25 cellular contexts compared by ENCODE assay signal in genomic region chr2:195057001-195057400, GRCh38.
DNase-seq lines count a peak whose midpoint lies in the region; ATAC-seq and TF ChIP-seq lines count a peak whose summit lies in the region.
"Had no signal": no experiment of that assay in that cellular context is flagged by ENCODE, and none has a peak within 500 bp of the region (broad histone marks: within the 10 kb centered on the region; RNA-seq: fewer than 3 reads in every experiment).

No MANE protein-coding gene starts in this region.

- DNase-seq in SJCRH30 = peak; percentile 17 to 64
- DNase-seq in WTC11 (ENCODE audit: low spot score) = no peak
- DNase-seq in fibroblast of mammary gland (ENCODE audit: low read depth) = peak; percentile 27
- DNase-seq in skeletal muscle cell (ENCODE audit: low read depth) = peak; percentile 22
- no peak for DNase-seq in left lung
- no peak for DNase-seq in sciatic nerve (ENCODE audit: low spot score)
- DNase-seq in natural killer cell = no peak
- DNase-seq: 8988T; ACHN; AML-193; BE2C; CD4-positive, alpha-beta T cell; CD8-positive, alpha-beta memory T cell; DMS 273 treated with DMSO at 0.1 percent for 48 hours; DMS79; EL; GDM1; HFFc6 had no signal

- H3K27me3 Mint-ChIP-seq in WTC11 (ENCODE audit: low read depth) (no peaks in the 10 kb centered on the region), natural killer cell (ENCODE audit: low read depth in 2 of 2) (no peaks in the 10 kb centered on the region)
- H3K27me3 Mint-ChIP-seq: CD4-positive, alpha-beta T cell; CD8-positive, alpha-beta memory T cell had no signal

- H3K36me3 ChIP-seq in SJCRH30 (no peaks in the 10 kb centered on the region), left lung (no peaks in the 10 kb centered on the region)
- H3K36me3 ChIP-seq: BE2C; BLaER1 treated with 17β-estradiol and CSF1 and Interleukin-3, amounts not matched to agents 10 nM and 100 nM; HAP-1 had no signal

- H3K4me1 ChIP-seq in SJCRH30 (peaks cover 23% of the 10 kb centered on the region), left lung (no peaks in the 10 kb centered on the region)
- H3K4me1 ChIP-seq: A549; BE2C; BLaER1 treated with 17β-estradiol and CSF1 and Interleukin-3, amounts not matched to agents 10 nM and 100 nM; HAP-1 had no signal

- H3K4me3 Mint-ChIP-seq in WTC11 = no peak overlapping the region
- H3K4me3 Mint-ChIP-seq in natural killer cell = no peak overlapping the region
- H3K4me3 Mint-ChIP-seq: CD14-positive monocyte; CD4-positive, alpha-beta T cell; CD8-positive, alpha-beta memory T cell; GM23338; HFFc6 had no signal

- no peak overlapping the region for H3K27ac Mint-ChIP-seq in WTC11
- H3K27ac Mint-ChIP-seq in natural killer cell = no peak overlapping the region
- H3K27ac Mint-ChIP-seq: CD14-positive monocyte; CD4-positive, alpha-beta T cell; CD8-positive, alpha-beta memory T cell; GM23338; HFFc6 had no signal

- CTCF ChIA-PET in WTC11 (lab: Charles Lee) = no interaction called here

- peak; percentile 39; the same call in 1 of the 2 replicates for ATAC-seq in WTC11
- ATAC-seq in left lung = no peak
- ATAC-seq in sciatic nerve = no peak
- no peak for ATAC-seq in natural killer cell
- ATAC-seq in GM21717 (IDR thresholded peaks at IDR 0.05; ENCODE audit: unreplicated experiment) = no peak
- ATAC-seq: A549, GM12878, GM23338 had no signal

- H3K27me3 ChIP-seq in SJCRH30 (no peaks in the 10 kb centered on the region), left lung (no peaks in the 10 kb centered on the region)
- H3K27me3 ChIP-seq: BE2C; BLaER1 treated with 17β-estradiol and CSF1 and Interleukin-3, amounts not matched to agents 10 nM and 100 nM had no signal

- H3K9me3 Mint-ChIP-seq in WTC11 = no peaks in the 10 kb centered on the region
- H3K9me3 Mint-ChIP-seq in natural killer cell = no peaks in the 10 kb centered on the region
- H3K9me3 Mint-ChIP-seq: CD4-positive, alpha-beta T cell; CD8-positive, alpha-beta memory T cell; GM23338 had no signal

- POLR2A ChIA-PET in WTC11 (lab: Charles Lee) = no interaction called here

- no peak overlapping the region for H3K4me3 ChIP-seq in SJCRH30
- H3K4me3 ChIP-seq in fibroblast of mammary gland (ENCODE audit: control insufficient read depth, low read depth, low read length) = no peak overlapping the region
- H3K4me3 ChIP-seq in skeletal muscle cell (ENCODE audit: low read depth, low read length) = no peak overlapping the region
- H3K4me3 ChIP-seq in left lung = no peak overlapping the region
- H3K4me3 ChIP-seq: A549; BLaER1 treated with 17β-estradiol and CSF1 and Interleukin-3, amounts not matched to agents 10 nM and 100 nM; GM12878; GM23338; HAP-1 had no signal

- no peak for TF ChIP-seq CTCF in WTC11 (IDR thresholded peaks at IDR 0.05)
- no peak for TF ChIP-seq CTCF in fibroblast of mammary gland (conservative IDR thresholded peaks at IDR 0.05; ENCODE audit: control insufficient read depth, insufficient read depth, low read depth, low read length)
- no peak for TF ChIP-seq CTCF in left lung (IDR thresholded peaks at IDR 0.05)
- no peak for TF ChIP-seq CTCF in natural killer cell (IDR thresholded peaks at IDR 0.05)

- intact Hi-C loops in left lung (cut with DNase I) (no loop called here), sciatic nerve (cut with DNase I) (no loop called here), natural killer cell (cut with micrococcal nuclease) (no loop called here)

- H3K9me3 ChIP-seq in SJCRH30 (replicated peaks) = no peaks in the 10 kb centered on the region
- no peaks in the 10 kb centered on the region for H3K9me3 ChIP-seq in left lung
- H3K9me3 ChIP-seq: A549; BE2C; BLaER1 treated with 17β-estradiol and CSF1 and Interleukin-3, amounts not matched to agents 10 nM and 100 nM; HAP-1 had no signal

- H3K27ac ChIP-seq in SJCRH30 (no peak overlapping the region), left lung (no peak overlapping the region)
- H3K27ac ChIP-seq: A549; BLaER1 treated with 17β-estradiol and CSF1 and Interleukin-3, amounts not matched to agents 10 nM and 100 nM had no signal

- no peaks in the 10 kb centered on the region for H3K4me1 Mint-ChIP-seq in WTC11
- no peaks in the 10 kb centered on the region for H3K4me1 Mint-ChIP-seq in natural killer cell
- H3K4me1 Mint-ChIP-seq: CD14-positive monocyte; CD8-positive, alpha-beta memory T cell; GM23338 had no signal

- H3K36me3 Mint-ChIP-seq in WTC11 (no peaks in the 10 kb centered on the region), natural killer cell (no peaks in the 10 kb centered on the region)
- H3K36me3 Mint-ChIP-seq: CD14-positive monocyte; CD8-positive, alpha-beta memory T cell had no signal

TF ChIP-seq in WTC11, 78 proteins besides CTCF, POLR2A, EP300 and RAD21:
- no peak for TF ChIP-seq IRF2 (CRISPR knock-in tag; IDR thresholded peaks at IDR 0.05; ENCODE audit: borderline replicate concordance, low read depth)
TF ChIP-seq in WTC11: peak in this region for 0.

Comparison
In these comparisons a context has a peak if more than half of its experiments do, and no peak if none do; other contexts are left out.
1. DNase-seq: peak in SJCRH30 (2 of 2), fibroblast of mammary gland (single experiment) and skeletal muscle cell (single experiment); none in WTC11 (single experiment), left lung (0 of 2), sciatic nerve (single experiment) and natural killer cell (single experiment).